Comparison of ENCODE assay signal across 23 cellular contexts in genomic region chr6:150057501-150057951, GRCh38. TPM values are rescaled to one million over a fixed set of nuclear protein-coding genes. Genes with fewer than 3 reads are reported as not detected.
"Had no signal": no experiment of that assay in that cellular context is flagged by ENCODE, and none has a peak within 500 bp of the region (broad histone marks: within the 10 kb centered on the region; RNA-seq: fewer than 3 reads in every experiment).

No MANE protein-coding gene starts in this region.

- ATAC-seq: HepG2 had no signal

- FAIRE-seq: HepG2, RCC 7860 had no signal

- H3K27ac ChIP-seq: KMS-11 had no signal

- H3K9ac ChIP-seq: KMS-11, SK-N-SH had no signal

- H3K9me3 ChIP-seq: SK-N-SH had no signal

- H3K4me2 ChIP-seq: KMS-11, SK-N-SH had no signal

- DNase-seq: IMR-90, Kasumi-1, MM.1S, NCI-H1092 treated with DMSO at 0.1 percent for 48 hours, NCI-H1436, NCI-H187, NCI-H2029, NCI-H2081 treated with DMSO at 0.1 percent for 48 hours, NCI-H2171, NCI-H226, NCI-H446, NCI-H510A, NCI-H524 treated with DMSO at 0.1 percent for 48 hours, NCI-H69, NCI-H774, RPMI8226, SHP77, SK-N-SH had no signal

RNA-seq across cellular contexts. Expression of gene RAET1L, which starts 32.2 kb away (rescaled TPM):
- total RNA-seq: HepG2, HT1080, IMR-90, SK-MEL-5 had no signal
- polyA plus RNA-seq: HepG2, IMR-90, SK-N-SH had no signal
